Comparison of ENCODE assay signal across 8 cellular contexts in the genomic region with DNA sequence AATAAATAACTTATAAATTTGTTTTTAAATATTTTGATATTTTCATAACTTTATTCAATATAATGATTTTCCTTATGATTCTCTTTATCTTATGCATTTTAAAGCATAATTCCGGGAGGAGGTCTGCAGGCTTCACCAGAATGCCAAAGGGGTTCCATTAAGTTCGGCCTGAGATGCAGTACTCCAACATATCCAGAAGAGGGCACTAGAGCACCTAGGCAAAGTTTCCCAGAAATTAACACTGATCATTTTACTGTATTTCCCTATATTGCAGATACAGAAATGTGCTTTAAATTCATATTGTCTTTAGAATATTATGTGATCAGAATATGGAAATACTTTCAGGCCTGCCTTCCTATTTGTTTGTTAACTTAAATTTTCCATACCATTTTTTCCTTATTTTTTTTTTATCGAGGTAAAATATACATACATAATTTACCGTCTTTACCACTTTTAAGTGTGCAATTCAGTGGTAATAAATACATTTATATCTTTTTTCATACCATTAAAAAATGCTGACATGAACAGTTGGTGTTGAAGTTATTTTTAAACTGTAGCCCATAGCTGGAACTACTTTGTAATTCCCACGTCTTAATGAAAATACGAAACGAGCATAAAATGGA. TPM values are rescaled to one million over a fixed set of nuclear protein-coding genes. Genes with fewer than 3 reads are reported as not detected.
A peak's percentile ranks its signal among the peaks of the same experiment; 100 is the strongest.
DNase-seq lines count a peak whose midpoint lies in the region; ATAC-seq lines count a peak whose summit lies in the region.

No MANE protein-coding gene starts in this region.

- H3K27ac ChIP-seq in GM23248 = no peak overlapping the region

- 62 to 63% methylated on average over 7 of the region's 7 CpGs for WGBS in GM23248 (ENCODE audit: low coverage in 1 of 2, low lambda C conversion rate in 2 of 2, missing lambda C conversion rate in 2 of 2), 2 experiments

- no peaks in the 10 kb centered on the region for H3K4me1 ChIP-seq in GM23248 (ENCODE audit: insufficient read depth)

- H2AFZ ChIP-seq in GM23248 = no peak overlapping the region

- ATAC-seq in HG03460 (IDR thresholded peaks at IDR 0.05; ENCODE audit: unreplicated experiment) (no peak), HG03139 (IDR thresholded peaks at IDR 0.05; ENCODE audit: unreplicated experiment) (no peak)

- H3K9me2 ChIP-seq in GM23248 (ENCODE audit: insufficient read depth) = no peaks in the 10 kb centered on the region

- in situ Hi-C loops in GM23248 (cut with MboI) = no loop called here

- no peaks in the 10 kb centered on the region for H3K9me3 ChIP-seq in GM23248 (ENCODE audit: low read depth)

- no peaks in the 10 kb centered on the region for H3K36me3 ChIP-seq in GM23248 (ENCODE audit: low read depth)

- H4K20me1 ChIP-seq in GM23248 (ENCODE audit: insufficient read depth) = no peaks in the 10 kb centered on the region

- no peak overlapping the region for H3K4me3 ChIP-seq in GM23248

- no peak overlapping the region for H3K9ac ChIP-seq in GM23248

- H3K4me2 ChIP-seq in GM23248 (ENCODE audit: unreplicated experiment) = no peak overlapping the region

- no peaks in the 10 kb centered on the region for H3K79me2 ChIP-seq in GM23248 (ENCODE audit: insufficient read depth)

- peaks cover 23% of the 10 kb centered on the region; the same call in 1 of the 2 replicates for H3K27me3 ChIP-seq in GM23248 (replicated peaks; ENCODE audit: insufficient read depth)

- no peaks in the 10 kb centered on the region for H3F3A ChIP-seq in GM23248 (ENCODE audit: insufficient read depth)

- DNase-seq in COLO668 (lab: John Stamatoyannopoulos, UW; ENCODE audit: unreplicated experiment) (peak; percentile 48), GM23248 (peak; percentile 58), NCI-H526 treated with DMSO at 0.1 percent for 48 hours (lab: John Stamatoyannopoulos, UW) (peak; percentile 64), foreskin melanocyte (peak; percentile 18), pons (ENCODE audit: low spot score) (peak; percentile 37)
- DNase-seq in activated CD8-positive, alpha-beta memory T cell treated with anti-CD3 and anti-CD28 coated beads, Interleukin-2, amount 50 U/mL, for 4 hours = peak; percentile 53

RNA-seq across cellular contexts. Expression of gene TM9SF2, which starts 58.9 kb away (rescaled TPM):
- total RNA-seq in GM23248 (2014; rRNA removed; shearing (Covaris generic)) = 168 and 189 TPM in 2 replicates
- polyA plus RNA-seq in GM23248 (2016; fragmentation: Nextera tagmentation; extraction: Ambion mirVana) = 156 and 162 TPM in 2 replicates
